In genomic region chr14:45868863-45869262, GRCh38 we compare ENCODE assay signal across 30 cellular contexts.
DNase-seq lines count a peak whose midpoint lies in the region; ATAC-seq, FAIRE-seq and TF ChIP-seq lines count a peak whose summit lies in the region.
"Had no signal": no experiment of that assay in that cellular context is flagged by ENCODE, and none has a peak within 500 bp of the region (broad histone marks: within the 10 kb centered on the region; RNA-seq: fewer than 3 reads in every experiment).

No MANE protein-coding gene starts in this region.

- H3K4me3 ChIP-seq in GM12878 (no peak overlapping the region), suprapubic skin (no peak overlapping the region)
- H3K4me3 ChIP-seq: coronary artery, K562 had no signal

- SMC1A ChIA-PET in GM12878 (lab: Charles Lee; ENCODE audit: uncharacterized antibody, unreplicated experiment) = interaction anchor here (0.7 to 4.6 kb wide), 33 partner anchors 9 to 411 kb away, joined by 3 to 36 read pairs (median 4); no protein-coding TSS in a partner anchor

- H3K27ac Mint-ChIP-seq in activated naive CD4-positive, alpha-beta T cell treated with anti-CD3 and anti-CD28 coated beads for 36 hours = no peak overlapping the region
- H3K27ac Mint-ChIP-seq: activated CD4-positive, alpha-beta memory T cell treated with anti-CD3 and anti-CD28 coated beads for 36 hours; activated T-cell treated with anti-CD3 and anti-CD28 coated beads, Interleukin-2, amount 50 U/mL, for 72 hours; B cell; nephron; stimulated activated memory B cell treated with anti-CD40 and anti-IgM and Interleukin-4, amounts not matched to agents 10 μg/mL and 1 μg/mL and 100 μg/mL, for 72 hours; type B pancreatic cell had no signal

- H3K36me3 ChIP-seq in GM12878 (ENCODE audit: control insufficient read depth in 2 of 2, insufficient read depth in 2 of 2, low read length in 1 of 2) (no peaks in the 10 kb centered on the region), suprapubic skin (no peaks in the 10 kb centered on the region)

- H3K9me3 Mint-ChIP-seq in activated naive CD4-positive, alpha-beta T cell treated with anti-CD3 and anti-CD28 coated beads for 36 hours = peaks cover 13% of the 10 kb centered on the region

- H3K9ac ChIP-seq in GM12878 (ENCODE audit: control insufficient read depth, insufficient read depth, low read length) = no peak overlapping the region; the same call in 1 of the 2 replicates

- in situ Hi-C loops in GM12878 (cut with MboI) = no loop called here

- no peak overlapping the region for H2AFZ ChIP-seq in GM12878 (ENCODE audit: control insufficient read depth, low read depth, low read length)

- H3K4me2 ChIP-seq in GM12878 (ENCODE audit: control insufficient read depth, insufficient read depth) = peak overlapping the region; percentile 75

- TF ChIP-seq CTCF in GM12878 (IDR thresholded peaks at IDR 0.05 in 2 of 3, conservative IDR thresholded peaks at IDR 0.05 in 1 of 3; ENCODE audit: control insufficient read depth in 2 of 3, extremely low read depth in 1 of 3, insufficient read depth in 1 of 3, low read depth in 3 of 3, low read length in 3 of 3) (no peak), suprapubic skin (IDR thresholded peaks at IDR 0.05) (no peak)

- RAD21 ChIA-PET in GM12878 (lab: Charles Lee; ENCODE audit: unreplicated experiment) = interaction anchor here (0.8 to 3.7 kb wide), 13 partner anchors 14 to 190 kb away, joined by 3 to 23 read pairs (median 4); no protein-coding TSS in a partner anchor

- peaks cover 16% of the 10 kb centered on the region; the same call in 2 of the 3 replicates for H3K9me3 ChIP-seq in GM12878 (replicated peaks; ENCODE audit: control insufficient read depth, insufficient read depth, low read length)
- no peaks in the 10 kb centered on the region for H3K9me3 ChIP-seq in suprapubic skin

- peak; percentile 27 for FAIRE-seq in GM12878 (lab: Jason Lieb, UNC)
- FAIRE-seq: K562 had no signal

- TF ChIP-seq POLR2A in GM12878 (IDR thresholded peaks at IDR 0.05; ENCODE audit: low read depth, low read length) = no peak
- TF ChIP-seq POLR2A in suprapubic skin (IDR thresholded peaks at IDR 0.05) = no peak

- no peaks in the 10 kb centered on the region; the same call in 1 of the 2 replicates for H3K79me2 ChIP-seq in GM12878 (ENCODE audit: control insufficient read depth, insufficient read depth, low read length)

- H3K27me3 Mint-ChIP-seq in activated naive CD4-positive, alpha-beta T cell treated with anti-CD3 and anti-CD28 coated beads for 36 hours (ENCODE audit: low read depth) = no peaks in the 10 kb centered on the region
- H3K27me3 Mint-ChIP-seq: activated CD4-positive, alpha-beta memory T cell treated with anti-CD3 and anti-CD28 coated beads for 36 hours; B cell; CD4-positive, alpha-beta memory T cell; stimulated activated memory B cell treated with anti-CD40 and anti-IgM and Interleukin-4, amounts not matched to agents 10 μg/mL and 1 μg/mL and 100 μg/mL, for 72 hours; type B pancreatic cell had no signal

- no TSS peak for BruUV-seq in GM12878 (replicated peaks; lab: Mats Ljungman, UMichigan)

- H3K27ac ChIP-seq in GM12878 (ENCODE audit: control insufficient read depth, insufficient read depth) = peak overlapping the region; percentile 29
- no peak overlapping the region for H3K27ac ChIP-seq in suprapubic skin
- H3K27ac ChIP-seq: coronary artery, epithelial cell of prostate had no signal

- CTCF ChIA-PET in GM12878 (lab: Yijun Ruan, JAX) = interaction anchor here (0.6 to 2.8 kb wide), 16 partner anchors 9 to 158 kb away, joined by 3 to 13 read pairs (median 3); no protein-coding TSS in a partner anchor
- CTCF ChIA-PET in activated naive CD4-positive, alpha-beta T cell treated with anti-CD3 and anti-CD28 coated beads for 36 hours (lab: Charles Lee) = no interaction called here

- H3K27me3 ChIP-seq in GM12878 (replicated peaks in 1 of 2; ENCODE audit: control insufficient read depth in 2 of 2, insufficient read depth in 2 of 2, low read length in 1 of 2) (no peaks in the 10 kb centered on the region), suprapubic skin (no peaks in the 10 kb centered on the region)

- H3K4me3 Mint-ChIP-seq in activated naive CD4-positive, alpha-beta T cell treated with anti-CD3 and anti-CD28 coated beads for 36 hours = no peak overlapping the region
- H3K4me3 Mint-ChIP-seq: activated CD4-positive, alpha-beta memory T cell treated with anti-CD3 and anti-CD28 coated beads for 36 hours; activated T-cell treated with anti-CD3 and anti-CD28 coated beads, Interleukin-2, amount 50 U/mL, for 72 hours; B cell; CD4-positive, alpha-beta memory T cell; nephron; stimulated activated memory B cell treated with anti-CD40 and anti-IgM and Interleukin-4, amounts not matched to agents 10 μg/mL and 1 μg/mL and 100 μg/mL, for 72 hours; type B pancreatic cell had no signal

- DNase-seq in GM12878 (ENCODE audit: low read depth, low spot score) = peak; percentile 47
- no peak for DNase-seq in suprapubic skin (ENCODE audit: low spot score in 2 of 2)
- no peak for DNase-seq in NCI-H1694 (lab: John Stamatoyannopoulos, UW)
- no peak for DNase-seq in activated naive CD4-positive, alpha-beta T cell treated with anti-CD3 and anti-CD28 coated beads for 36 hours
- DNase-seq: ACHN; activated CD4-positive, alpha-beta memory T cell treated with anti-CD3 and anti-CD28 coated beads for 36 hours; activated CD4-positive, alpha-beta T cell treated with anti-CD3 and anti-CD28 coated beads for 1 hour; activated naive CD4-positive, alpha-beta T cell; activated T-cell treated with anti-CD3 and anti-CD28 coated beads, Interleukin-2, amount 50 U/mL, for 72 hours; caudate nucleus; CD4-positive, alpha-beta memory T cell; effector memory CD4-positive, alpha-beta T cell; NCI-H2029 treated with DMSO at 0.1 percent for 48 hours; NCI-H2227 treated with DMSO at 0.1 percent for 48 hours; NCI-H526 treated with DMSO at 0.1 percent for 48 hours; Right ventricle myocardium superior; stimulated activated CD4-positive, alpha-beta T cell treated with anti-CD3 and anti-CD28 coated beads, Interleukin-15, amount 100 ng/mL, for 24 hours had no signal

- no peak for TF ChIP-seq RAD21 in GM12878 (IDR thresholded peaks at IDR 0.05; ENCODE audit: insufficient read depth, low read depth, low read length)

- no peaks in the 10 kb centered on the region for H3K36me3 Mint-ChIP-seq in activated naive CD4-positive, alpha-beta T cell treated with anti-CD3 and anti-CD28 coated beads for 36 hours (ENCODE audit: low read depth)
- H3K36me3 Mint-ChIP-seq: activated CD4-positive, alpha-beta memory T cell treated with anti-CD3 and anti-CD28 coated beads for 36 hours; CD4-positive, alpha-beta memory T cell; stimulated activated memory B cell treated with anti-CD40 and anti-IgM and Interleukin-4, amounts not matched to agents 10 μg/mL and 1 μg/mL and 100 μg/mL, for 72 hours; type B pancreatic cell had no signal

- intact Hi-C loops in GM12878 (cut with micrococcal nuclease; ENCODE audit: unreplicated experiment) = no loop called here
- intact Hi-C loops in activated naive CD4-positive, alpha-beta T cell treated with anti-CD3 and anti-CD28 coated beads for 36 hours (cut with micrococcal nuclease) = no loop called here

- POLR2A ChIA-PET in GM12878 (lab: Charles Lee) = interaction anchor here (0.9 to 2.7 kb wide), 4 partner anchors 24 to 140 kb away, joined by 3 to 10 read pairs (median 3); no protein-coding TSS in a partner anchor

- no peaks in the 10 kb centered on the region for H4K20me1 ChIP-seq in GM12878 (ENCODE audit: control insufficient read depth, insufficient read depth)

- 18% methylated on average over 2 of the region's 2 CpGs for WGBS in GM12878 (ENCODE audit: insufficient coverage, insufficient replicate concordance, low lambda C conversion rate, missing lambda C conversion rate)
- 90% methylated on average over 2 of the region's 2 CpGs for WGBS in suprapubic skin

- H3K4me1 Mint-ChIP-seq in activated naive CD4-positive, alpha-beta T cell treated with anti-CD3 and anti-CD28 coated beads for 36 hours (ENCODE audit: low read depth) = no peaks in the 10 kb centered on the region
- H3K4me1 Mint-ChIP-seq: B cell; CD4-positive, alpha-beta memory T cell; nephron; stimulated activated memory B cell treated with anti-CD40 and anti-IgM and Interleukin-4, amounts not matched to agents 10 μg/mL and 1 μg/mL and 100 μg/mL, for 72 hours had no signal

- ATAC-seq in GM18868 (IDR thresholded peaks at IDR 0.05; ENCODE audit: unreplicated experiment) (peak; percentile 20), HG02642 (IDR thresholded peaks at IDR 0.05; ENCODE audit: poor library complexity, unreplicated experiment) (peak; percentile 17), HG03159 (IDR thresholded peaks at IDR 0.05; ENCODE audit: unreplicated experiment) (peak; percentile 23), GM12878 (peak; percentile 54), GM21360 (IDR thresholded peaks at IDR 0.05; ENCODE audit: unreplicated experiment) (no peak)
- ATAC-seq: activated T-cell treated with anti-CD3 and anti-CD28 coated beads, Interleukin-2, amount 50 U/mL, for 72 hours; K562; Panc1; SK-N-SH treated with all-trans-retinoic acid at 6 μM for 48 hours; stimulated activated memory B cell treated with anti-CD40 and anti-IgM and Interleukin-4, amounts not matched to agents 10 μg/mL and 1 μg/mL and 100 μg/mL, for 72 hours had no signal

- TF ChIP-seq EP300 in GM12878 (IDR thresholded peaks at IDR 0.05; ENCODE audit: borderline replicate concordance in 1 of 2, control insufficient read depth in 1 of 2, low read depth in 2 of 2, low read length in 2 of 2) (no peak), suprapubic skin (IDR thresholded peaks at IDR 0.05) (no peak)

- H3K4me1 ChIP-seq in GM12878 (ENCODE audit: control insufficient read depth, insufficient read depth, low read length) (peaks cover 16% of the 10 kb centered on the region), suprapubic skin (no peaks in the 10 kb centered on the region)

TF ChIP-seq in GM12878, 131 proteins besides CTCF, POLR2A, EP300 and RAD21 (continues in another document):
- peak; percentile 71 for TF ChIP-seq RUNX3 (IDR thresholded peaks at IDR 0.05; ENCODE audit: low read length)
- 0 out of 2 replicates have a peak, but pooled peaks have one; percentile 7 for TF ChIP-seq TCF3 (IDR thresholded peaks at IDR 0.05; ENCODE audit: borderline replicate concordance, insufficient read depth, low read depth, low read length)
- TF ChIP-seq, protein P1, sequence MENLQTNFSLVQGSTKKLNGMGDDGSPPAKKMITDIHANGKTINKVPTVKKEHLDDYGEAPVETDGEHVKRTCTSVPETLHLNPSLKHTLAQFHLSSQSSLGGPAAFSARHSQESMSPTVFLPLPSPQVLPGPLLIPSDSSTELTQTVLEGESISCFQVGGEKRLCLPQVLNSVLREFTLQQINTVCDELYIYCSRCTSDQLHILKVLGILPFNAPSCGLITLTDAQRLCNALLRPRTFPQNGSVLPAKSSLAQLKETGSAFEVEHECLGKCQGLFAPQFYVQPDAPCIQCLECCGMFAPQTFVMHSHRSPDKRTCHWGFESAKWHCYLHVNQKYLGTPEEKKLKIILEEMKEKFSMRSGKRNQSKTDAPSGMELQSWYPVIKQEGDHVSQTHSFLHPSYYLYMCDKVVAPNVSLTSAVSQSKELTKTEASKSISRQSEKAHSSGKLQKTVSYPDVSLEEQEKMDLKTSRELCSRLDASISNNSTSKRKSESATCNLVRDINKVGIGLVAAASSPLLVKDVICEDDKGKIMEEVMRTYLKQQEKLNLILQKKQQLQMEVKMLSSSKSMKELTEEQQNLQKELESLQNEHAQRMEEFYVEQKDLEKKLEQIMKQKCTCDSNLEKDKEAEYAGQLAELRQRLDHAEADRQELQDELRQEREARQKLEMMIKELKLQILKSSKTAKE (IDR thresholded peaks at IDR 0.05; ENCODE audit: low read depth, poor library complexity, severe bottlenecking) = no peak
